In genomic region chr11:64762277-64762915, GRCh38 we compare ENCODE assay signal across 9 cellular contexts. TPM values are rescaled to one million over a fixed set of nuclear protein-coding genes. Genes with fewer than 3 reads are reported as not detected.
A peak's percentile ranks its signal among the peaks of the same experiment; 100 is the strongest.
DNase-seq lines count a peak whose midpoint lies in the region; ATAC-seq and TF ChIP-seq lines count a peak whose summit lies in the region.
"Had no signal": no experiment of that assay in that cellular context is flagged by ENCODE, and none has a peak within 500 bp of the region (broad histone marks: within the 10 kb centered on the region; RNA-seq: fewer than 3 reads in every experiment).

No MANE protein-coding gene starts in this region.

- H3K4me1 ChIP-seq in tibial nerve: peaks cover 0 to 70% (median 40%) of the 10 kb centered on the region in 4 donors

- H3K4me3 ChIP-seq in kidney epithelial cell (ENCODE audit: low read depth, low read length): no peak overlapping the region
- H3K4me3 ChIP-seq in tibial nerve: no peak overlapping the region

- peak overlapping the region; percentile 97 for H3K27ac Mint-ChIP-seq in activated naive CD4-positive, alpha-beta T cell treated with anti-CD3 and anti-CD28 coated beads, Interleukin-2, amount 10 ng/mL, durations not matched to agents 7 days and 5 days
- H3K27ac Mint-ChIP-seq in activated CD8-positive, alpha-beta T cell treated with anti-CD3 and anti-CD28 coated beads, Interleukin-2, amount 10 ng/mL, durations not matched to agents 7 days and 5 days: peak overlapping the region; percentile 86

- ATAC-seq in activated CD8-positive, alpha-beta T cell treated with anti-CD3 and anti-CD28 coated beads, Interleukin-2, amount 10 ng/mL, durations not matched to agents 7 days and 5 days: no peak
- ATAC-seq in omental fat pad (ENCODE audit: low FRiP score): no peak

- H3K36me3 ChIP-seq in kidney epithelial cell (ENCODE audit: control insufficient read depth, insufficient read depth, low read length): peaks cover 7% of the 10 kb centered on the region
- peaks cover 17 to 55% (median 29%) of the 10 kb centered on the region in 3 donors for H3K36me3 ChIP-seq in tibial nerve

- H3K4me1 Mint-ChIP-seq in activated naive CD4-positive, alpha-beta T cell treated with anti-CD3 and anti-CD28 coated beads, Interleukin-2, amount 10 ng/mL, durations not matched to agents 7 days and 5 days: peaks cover 86% of the 10 kb centered on the region
- H3K4me1 Mint-ChIP-seq in activated CD8-positive, alpha-beta T cell treated with anti-CD3 and anti-CD28 coated beads, Interleukin-2, amount 10 ng/mL, durations not matched to agents 7 days and 5 days (ENCODE audit: low read depth): peaks cover 76% of the 10 kb centered on the region

- CTCF ChIA-PET in activated naive CD4-positive, alpha-beta T cell treated with anti-CD3 and anti-CD28 coated beads, Interleukin-2, amount 10 ng/mL, durations not matched to agents 7 days and 5 days (lab: Charles Lee): interaction anchor here (2.0 to 15.2 kb wide), 2 partner anchors 10 to 16 kb away, joined by 4 to 208 read pairs; partner anchors contain the start of gene RASGRP2
- CTCF ChIA-PET in activated CD8-positive, alpha-beta T cell treated with anti-CD3 and anti-CD28 coated beads, Interleukin-2, amount 10 ng/mL, durations not matched to agents 7 days and 5 days (lab: Charles Lee): interaction anchor here (1.2 to 7.4 kb wide), 4 partner anchors 12 to 40 kb away, joined by 3 to 149 read pairs (median 25); partner anchors contain the start of genes MAP4K2 and RASGRP2

- peaks cover 2% of the 10 kb centered on the region for H3K27me3 ChIP-seq in kidney epithelial cell (ENCODE audit: control insufficient read depth, insufficient read depth, low read length)
- H3K27me3 ChIP-seq in tibial nerve: no peaks in the 10 kb centered on the region

- no peaks in the 10 kb centered on the region for H3K9me3 ChIP-seq in tibial nerve

- TF ChIP-seq POLR2A in tibial nerve (IDR thresholded peaks at IDR 0.05): no peak

- H3K27me3 Mint-ChIP-seq in activated naive CD4-positive, alpha-beta T cell treated with anti-CD3 and anti-CD28 coated beads, Interleukin-2, amount 10 ng/mL, durations not matched to agents 7 days and 5 days: no peaks in the 10 kb centered on the region
- H3K27me3 Mint-ChIP-seq in activated CD8-positive, alpha-beta T cell treated with anti-CD3 and anti-CD28 coated beads, Interleukin-2, amount 10 ng/mL, durations not matched to agents 7 days and 5 days (ENCODE audit: low read depth): no peaks in the 10 kb centered on the region

- H3K36me3 Mint-ChIP-seq in activated naive CD4-positive, alpha-beta T cell treated with anti-CD3 and anti-CD28 coated beads, Interleukin-2, amount 10 ng/mL, durations not matched to agents 7 days and 5 days: peaks cover 62% of the 10 kb centered on the region
- H3K36me3 Mint-ChIP-seq in activated CD8-positive, alpha-beta T cell treated with anti-CD3 and anti-CD28 coated beads, Interleukin-2, amount 10 ng/mL, durations not matched to agents 7 days and 5 days (ENCODE audit: low read depth): peaks cover 56% of the 10 kb centered on the region

- peak overlapping the region; percentile 71 for H3K4me3 Mint-ChIP-seq in activated naive CD4-positive, alpha-beta T cell treated with anti-CD3 and anti-CD28 coated beads, Interleukin-2, amount 10 ng/mL, durations not matched to agents 7 days and 5 days
- H3K4me3 Mint-ChIP-seq in activated CD8-positive, alpha-beta T cell treated with anti-CD3 and anti-CD28 coated beads, Interleukin-2, amount 10 ng/mL, durations not matched to agents 7 days and 5 days: peak overlapping the region; percentile 69

- TF ChIP-seq CTCF in kidney epithelial cell (IDR thresholded peaks at IDR 0.05; ENCODE audit: insufficient read depth, low read length, poor library complexity, severe bottlenecking): no peak
- no peak for TF ChIP-seq CTCF in tibial nerve (IDR thresholded peaks at IDR 0.05)
- TF ChIP-seq CTCF in omental fat pad (IDR thresholded peaks at IDR 0.05): no peak

- 51 to 55% methylated on average over 10 of the region's 10 CpGs for WGBS in tibial nerve, 2 donors

- POLR2A ChIA-PET in activated CD8-positive, alpha-beta T cell treated with anti-CD3 and anti-CD28 coated beads, Interleukin-2, amount 10 ng/mL, durations not matched to agents 7 days and 5 days (lab: Charles Lee): interaction anchor here (0.9 to 5.2 kb wide), 6 partner anchors 8 to 17 kb away, joined by 3 to 102 read pairs (median 10); partner anchors contain the start of genes RASGRP2 and SF1

- no peaks in the 10 kb centered on the region for H3K9me3 Mint-ChIP-seq in activated naive CD4-positive, alpha-beta T cell treated with anti-CD3 and anti-CD28 coated beads, Interleukin-2, amount 10 ng/mL, durations not matched to agents 7 days and 5 days
- no peaks in the 10 kb centered on the region for H3K9me3 Mint-ChIP-seq in activated CD8-positive, alpha-beta T cell treated with anti-CD3 and anti-CD28 coated beads, Interleukin-2, amount 10 ng/mL, durations not matched to agents 7 days and 5 days (ENCODE audit: insufficient read depth)

- no peak for TF ChIP-seq EP300 in tibial nerve (IDR thresholded peaks at IDR 0.05)

- peak; percentile 22 for DNase-seq in activated naive CD4-positive, alpha-beta T cell treated with anti-CD3 and anti-CD28 coated beads, Interleukin-2, amount 10 ng/mL, durations not matched to agents 7 days and 5 days
- DNase-seq in activated naive CD4-positive, alpha-beta T cell (lab: John Stamatoyannopoulos, UW): no peak
- no peak for DNase-seq in activated CD8-positive, alpha-beta T cell treated with anti-CD3 and anti-CD28 coated beads, Interleukin-2, amount 10 ng/mL, durations not matched to agents 7 days and 5 days
- peak; percentile 52 for DNase-seq in kidney epithelial cell (ENCODE audit: low read depth)
- DNase-seq in tibial nerve (ENCODE audit: low spot score in 2 of 2): no peak
- DNase-seq in stimulated activated CD4-positive, alpha-beta T cell treated with anti-CD3 and anti-CD28 coated beads, Interleukin-4, amount 100 ng/mL, for 4 hours: no peak
- DNase-seq in omental fat pad (ENCODE audit: low spot score): no peak
- no peak for DNase-seq in AML-193 (lab: John Stamatoyannopoulos, UW)

- peak overlapping the region in 3 of 4 donors; percentile 17 to 60 (median 57) for H3K27ac ChIP-seq in tibial nerve

RNA-seq across cellular contexts. Expression of gene PYGM, which starts 2.6 kb away (rescaled TPM):
- 1 to 10 TPM; 2.9 to 4.7 TPM for total RNA-seq in activated CD8-positive, alpha-beta T cell treated with anti-CD3 and anti-CD28 coated beads, Interleukin-2, amount 10 ng/mL, durations not matched to agents 7 days and 5 days
- total RNA-seq in kidney epithelial cell (0.17 and 0.27 TPM in 2 replicates), tibial nerve (10 to 100 TPM in 2 of 4 donors, 1 to 10 TPM in 2; 2.1 to 18.6 (median 9.9) TPM), omental fat pad (10 to 100 TPM in 2 of 4 donors, 1 to 10 TPM in 2; 2.1 to 25.9 (median 12.2) TPM)

RNA-seq across cellular contexts. Expression of gene SF1, which starts 15.9 kb away (rescaled TPM):
- 100 to 1,000 TPM; 421 to 423 TPM for total RNA-seq in activated CD8-positive, alpha-beta T cell treated with anti-CD3 and anti-CD28 coated beads, Interleukin-2, amount 10 ng/mL, durations not matched to agents 7 days and 5 days
- total RNA-seq in kidney epithelial cell: 194 and 216 TPM in 2 replicates
- total RNA-seq in tibial nerve: 100 to 1,000 TPM; 368 to 416 (median 372) TPM
- total RNA-seq in omental fat pad: 100 to 1,000 TPM; 209 to 411 (median 320) TPM

RNA-seq across cellular contexts. Expression of gene RASGRP2, which starts 18.5 kb away (rescaled TPM):
- total RNA-seq in activated CD8-positive, alpha-beta T cell treated with anti-CD3 and anti-CD28 coated beads, Interleukin-2, amount 10 ng/mL, durations not matched to agents 7 days and 5 days: 100 to 1,000 TPM; 101 to 115 TPM
- total RNA-seq in kidney epithelial cell: 0.41 and 0.96 TPM in 2 replicates
- 10 to 100 TPM; 35.4 to 87.0 (median 59.0) TPM for total RNA-seq in tibial nerve
- total RNA-seq in omental fat pad: 10 to 100 TPM in 3 of 4 donors, 1 to 10 TPM in 1; 9.3 to 53.1 (median 14.0) TPM
- total RNA-seq: HT1080 had no signal

RNA-seq across cellular contexts. Expression of gene NRXN2, which starts 39.4 kb away (rescaled TPM):
- total RNA-seq in activated CD8-positive, alpha-beta T cell treated with anti-CD3 and anti-CD28 coated beads, Interleukin-2, amount 10 ng/mL, durations not matched to agents 7 days and 5 days: under 1 TPM; 0.13 to 0.34 TPM
- not detected in 2 replicates for total RNA-seq in kidney epithelial cell
- total RNA-seq in tibial nerve: 10 to 100 TPM in 2 of 4 donors, 1 to 10 TPM in 2; 1.7 to 25.5 (median 8.7) TPM
- 1 to 10 TPM; 1.5 to 6.3 (median 3.4) TPM for total RNA-seq in omental fat pad

RNA-seq across cellular contexts. Expression of gene MAP4K2, which starts 40.6 kb away (rescaled TPM):
- 10 to 100 TPM; 84.2 to 90.2 TPM for total RNA-seq in activated CD8-positive, alpha-beta T cell treated with anti-CD3 and anti-CD28 coated beads, Interleukin-2, amount 10 ng/mL, durations not matched to agents 7 days and 5 days
- total RNA-seq in kidney epithelial cell (33.2 and 40.6 TPM in 2 replicates), tibial nerve (10 to 100 TPM; 10.6 to 22.2 (median 13.5) TPM), omental fat pad (10 to 100 TPM in 3 of 4 donors, 1 to 10 TPM in 1; 8.5 to 33.3 (median 17.7) TPM)

Comparison
In these comparisons a context has a peak if more than half of its experiments do, and no peak if none do; other contexts are left out.
1. DNase-seq: peak in activated naive CD4-positive, alpha-beta T cell treated with anti-CD3 and anti-CD28 coated beads, Interleukin-2, amount 10 ng/mL, durations not matched to agents 7 days and 5 days (single experiment) and kidney epithelial cell (single experiment); none in activated naive CD4-positive, alpha-beta T cell (0 of 4), activated CD8-positive, alpha-beta T cell treated with anti-CD3 and anti-CD28 coated beads, Interleukin-2, amount 10 ng/mL, durations not matched to agents 7 days and 5 days (single experiment), tibial nerve (0 of 2), stimulated activated CD4-positive, alpha-beta T cell treated with anti-CD3 and anti-CD28 coated beads, Interleukin-4, amount 100 ng/mL, for 4 hours (0 of 2), omental fat pad (single experiment) and AML-193 (0 of 2).